ENCODE assay signal across 1 cellular context in the genomic region with DNA sequence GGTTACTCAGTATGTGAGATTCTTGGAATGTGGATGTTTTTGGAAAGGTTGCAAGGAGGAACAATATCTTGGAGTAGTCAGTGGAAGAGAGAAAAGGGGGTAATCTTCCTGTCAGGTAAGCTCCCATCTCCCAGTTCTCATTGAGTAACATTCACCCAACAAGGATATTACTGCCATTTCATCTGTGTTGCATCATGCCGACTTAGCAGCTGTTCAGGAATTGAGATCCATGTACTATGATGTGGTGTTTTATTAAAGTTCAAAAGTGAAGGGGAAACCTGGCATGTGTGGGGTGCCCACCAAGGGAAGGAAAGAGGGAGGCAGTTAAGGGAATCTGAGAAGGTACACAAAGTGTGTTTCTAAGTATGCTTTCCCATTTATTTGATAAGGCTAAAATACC.
TF ChIP-seq lines count a peak whose summit lies in the region.

No MANE protein-coding gene starts in this region.

TF ChIP-seq in SK-N-SH, 30 proteins besides CTCF, POLR2A, EP300 and RAD21 (continued from another document):
- TF ChIP-seq MEF2A (IDR thresholded peaks at IDR 0.05; ENCODE audit: borderline replicate concordance, low read depth) = no peak
TF ChIP-seq in SK-N-SH: peak in this region for 0.
